Comparison of ENCODE assay signal across 15 cellular contexts in the genomic region with DNA sequence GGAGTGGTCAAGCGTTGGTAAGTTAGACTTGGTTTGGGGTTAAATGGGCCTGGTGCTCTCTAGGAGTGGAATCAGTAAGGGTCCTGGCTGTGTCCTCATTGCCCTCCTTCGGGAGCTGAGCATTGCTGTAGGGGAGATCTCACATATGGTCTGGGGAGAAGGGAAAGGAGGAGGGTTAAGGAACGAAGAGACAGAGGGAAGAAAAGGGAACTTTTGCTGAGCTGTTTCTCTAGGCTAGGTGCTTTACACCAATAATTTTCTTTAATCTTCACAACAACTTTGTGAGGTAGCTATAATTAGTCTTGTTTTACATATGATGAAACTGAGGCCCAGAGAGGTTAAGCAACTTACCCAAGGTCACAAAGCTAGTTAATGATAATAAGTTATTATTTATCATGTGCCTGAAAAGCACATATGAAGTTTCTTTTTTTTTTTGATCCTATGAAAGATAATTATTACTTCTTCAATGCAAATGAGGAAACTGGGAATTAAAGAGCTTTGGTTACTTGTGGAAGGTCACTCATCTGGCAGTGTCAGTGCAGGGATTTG. TPM values are rescaled to one million over a fixed set of nuclear protein-coding genes. Genes with fewer than 3 reads are reported as not detected.
DNase-seq lines count a peak whose midpoint lies in the region; ATAC-seq and TF ChIP-seq lines count a peak whose summit lies in the region.
"Had no signal": no experiment of that assay in that cellular context is flagged by ENCODE, and none has a peak within 500 bp of the region (broad histone marks: within the 10 kb centered on the region; RNA-seq: fewer than 3 reads in every experiment).

No MANE protein-coding gene starts in this region.

- H3K9ac ChIP-seq in parathyroid adenoma: no peak overlapping the region
- H3K9ac ChIP-seq: BLaER1 had no signal

- POLR2A ChIA-PET in CD8-positive, alpha-beta memory T cell (lab: Charles Lee): no interaction called here
- POLR2A ChIA-PET in OCI-LY7 (lab: Charles Lee): interaction anchor here (0.8 to 3.9 kb wide), 12 partner anchors 10 to 233 kb away, joined by 3 to 28 read pairs (median 4); a partner anchor contains a TSS

- no peaks in the 10 kb centered on the region for H3K9me2 ChIP-seq in OCI-LY7 (ENCODE audit: insufficient read depth, low read length)

- H2AFZ ChIP-seq in OCI-LY7 (ENCODE audit: low read length): no peak overlapping the region
- H2AFZ ChIP-seq in parathyroid adenoma: no peak overlapping the region

- peaks cover 20% of the 10 kb centered on the region; the same call in 1 of the 2 replicates for H3K79me2 ChIP-seq in OCI-LY7 (ENCODE audit: insufficient read depth, low read depth, low read length)
- H3K79me2 ChIP-seq in parathyroid adenoma: peaks cover 8% of the 10 kb centered on the region

- H3K4me1 ChIP-seq in CD8-positive, alpha-beta memory T cell (ENCODE audit: insufficient read depth, low read length): peaks cover 64% of the 10 kb centered on the region
- peaks cover 68% of the 10 kb centered on the region for H3K4me1 ChIP-seq in OCI-LY7 (ENCODE audit: insufficient read depth, low read length, poor library complexity, severe bottlenecking)
- H3K4me1 ChIP-seq in parathyroid adenoma: peaks cover 9% of the 10 kb centered on the region

- peaks cover 25% of the 10 kb centered on the region for H4K20me1 ChIP-seq in OCI-LY7 (ENCODE audit: insufficient read depth, low read length)

- intact Hi-C loops in OCI-LY7 (cut with micrococcal nuclease; ENCODE audit: unreplicated experiment): no loop called here

- BruUV-seq in OCI-LY7 (replicated peaks; lab: Mats Ljungman, UMichigan): no TSS peak

- peak overlapping the region in 1 of 7 donors; percentile 48 for H3K4me3 Mint-ChIP-seq in CD8-positive, alpha-beta memory T cell

- no peak overlapping the region for H3K4me3 ChIP-seq in CD8-positive, alpha-beta memory T cell (ENCODE audit: low read length)
- H3K4me3 ChIP-seq in OCI-LY7 (ENCODE audit: low read depth, low read length, poor library complexity, severe bottlenecking): no peak overlapping the region
- no peak overlapping the region for H3K4me3 ChIP-seq in parathyroid adenoma (ENCODE audit: low read depth, low read length)
- H3K4me3 ChIP-seq: BLaER1 had no signal

- no peaks in the 10 kb centered on the region for H3K36me3 ChIP-seq in CD8-positive, alpha-beta memory T cell (ENCODE audit: insufficient read depth, low read length)
- H3K36me3 ChIP-seq in OCI-LY7 (ENCODE audit: insufficient read depth, low read length): no peaks in the 10 kb centered on the region; the same call in 1 of the 2 replicates
- H3K36me3 ChIP-seq in parathyroid adenoma (ENCODE audit: control insufficient read depth, insufficient read depth, low read length): no peaks in the 10 kb centered on the region
- H3K36me3 ChIP-seq: BLaER1 had no signal

- CTCF ChIA-PET in CD8-positive, alpha-beta memory T cell (lab: Charles Lee): interaction anchor here (0.7 to 5.9 kb wide), 5 partner anchors 10 to 195 kb away, joined by 3 to 40 read pairs (median 5); a partner anchor contains a TSS
- CTCF ChIA-PET in OCI-LY7 (lab: Charles Lee; ENCODE audit: unreplicated experiment): interaction anchor here (1.0 to 1.8 kb wide), 2 partner anchors 11 to 23 kb away, joined by 4 read pairs; no protein-coding TSS in a partner anchor

- no peaks in the 10 kb centered on the region for H3K9me3 ChIP-seq in CD8-positive, alpha-beta memory T cell (ENCODE audit: low read length)
- H3K9me3 ChIP-seq in OCI-LY7 (ENCODE audit: low read length) (peaks cover 5% of the 10 kb centered on the region; the same call in 1 of the 2 replicates), parathyroid adenoma (ENCODE audit: control insufficient read depth, low read length) (no peaks in the 10 kb centered on the region)
- H3K9me3 ChIP-seq: BLaER1 had no signal

- H3K27me3 ChIP-seq in CD8-positive, alpha-beta memory T cell (ENCODE audit: insufficient read depth, low read length, poor library complexity, severe bottlenecking): no peaks in the 10 kb centered on the region
- H3K27me3 ChIP-seq in parathyroid adenoma (ENCODE audit: control insufficient read depth, insufficient read depth, low read length): no peaks in the 10 kb centered on the region
- H3K27me3 ChIP-seq: BLaER1 had no signal

- peaks cover 0 to 6% (median 3%) of the 10 kb centered on the region in 3 donors for H3K36me3 Mint-ChIP-seq in CD8-positive, alpha-beta memory T cell

- peaks cover 84 to 95% (median 89%) of the 10 kb centered on the region in 3 donors for H3K4me1 Mint-ChIP-seq in CD8-positive, alpha-beta memory T cell

- H3K27ac ChIP-seq in CD8-positive, alpha-beta memory T cell (ENCODE audit: low read depth, low read length): peak overlapping the region; percentile 6
- H3K27ac ChIP-seq in OCI-LY7 (ENCODE audit: low read depth, low read length, poor library complexity, severe bottlenecking) (no peak overlapping the region), epithelial cell of prostate (peak overlapping the region; percentile 65), parathyroid adenoma (peak overlapping the region; percentile 47)
- H3K27ac ChIP-seq: BLaER1, HL-60 had no signal

- H3K9me3 Mint-ChIP-seq in CD8-positive, alpha-beta memory T cell: no peaks in the 10 kb centered on the region

- ATAC-seq in GM21367 (IDR thresholded peaks at IDR 0.05; ENCODE audit: unreplicated experiment) (no peak), GM21528 (IDR thresholded peaks at IDR 0.05; ENCODE audit: low FRiP score, unreplicated experiment) (no peak), HG03520 (IDR thresholded peaks at IDR 0.05; ENCODE audit: unreplicated experiment) (no peak)
- ATAC-seq: sciatic nerve had no signal

- H3K27ac Mint-ChIP-seq in CD8-positive, alpha-beta memory T cell: peak overlapping the region in 7 of 8 donors; percentile 29 to 87 (median 65)

- TF ChIP-seq CTCF in OCI-LY7 (conservative IDR thresholded peaks at IDR 0.05; ENCODE audit: low read length) (no peak), parathyroid adenoma (IDR thresholded peaks at IDR 0.05) (no peak)

- no peaks in the 10 kb centered on the region for H3K27me3 Mint-ChIP-seq in CD8-positive, alpha-beta memory T cell

- DNase-seq in CD8-positive, alpha-beta memory T cell: no peak
- DNase-seq in OCI-LY7 (ENCODE audit: low spot score): no peak
- DNase-seq in epithelial cell of prostate (ENCODE audit: low read depth, low spot score): no peak
- no peak for DNase-seq in NCI-H1694 treated with DMSO at 0.1 percent for 48 hours (lab: John Stamatoyannopoulos, UW)
- DNase-seq: activated CD4-positive, alpha-beta T cell treated with anti-CD3 and anti-CD28 coated beads for 48 hours; activated gamma-delta T cell; glutamatergic neuron; NCI-H2081 treated with DMSO at 0.1 percent for 48 hours had no signal

- H3K4me2 ChIP-seq in OCI-LY7 (ENCODE audit: low read length) (peak overlapping the region; percentile 10; the same call in 1 of the 2 replicates), parathyroid adenoma (ENCODE audit: low read length) (no peak overlapping the region)
- H3K4me2 ChIP-seq: BLaER1 had no signal

RNA-seq across cellular contexts. Expression of a gene that starts 22.6 kb away (rescaled TPM):
- total RNA-seq in CD8-positive, alpha-beta memory T cell: 10 to 100 TPM; 45.6 to 46.0 TPM
- 43.8 TPM for polyA plus RNA-seq in CD8-positive, alpha-beta memory T cell
- total RNA-seq in OCI-LY7 (2014; rRNA removed; shearing (Covaris generic)): 20.9 and 21.0 TPM in 2 replicates
- 49.1 and 55.4 TPM in 2 replicates for total RNA-seq in OCI-LY7 (2022)

RNA-seq across cellular contexts. Expression of a gene that starts 37.4 kb away (rescaled TPM):
- total RNA-seq in CD8-positive, alpha-beta memory T cell: 100 to 1,000 TPM; 170 to 175 TPM
- 229 TPM for polyA plus RNA-seq in CD8-positive, alpha-beta memory T cell
- 20.9 and 26.2 TPM in 2 replicates for total RNA-seq in OCI-LY7 (2014; rRNA removed; shearing (Covaris generic))
- 54.8 and 57.8 TPM in 2 replicates for total RNA-seq in OCI-LY7 (2022)
